18 cellular contexts compared by ENCODE assay signal in the genomic region with DNA sequence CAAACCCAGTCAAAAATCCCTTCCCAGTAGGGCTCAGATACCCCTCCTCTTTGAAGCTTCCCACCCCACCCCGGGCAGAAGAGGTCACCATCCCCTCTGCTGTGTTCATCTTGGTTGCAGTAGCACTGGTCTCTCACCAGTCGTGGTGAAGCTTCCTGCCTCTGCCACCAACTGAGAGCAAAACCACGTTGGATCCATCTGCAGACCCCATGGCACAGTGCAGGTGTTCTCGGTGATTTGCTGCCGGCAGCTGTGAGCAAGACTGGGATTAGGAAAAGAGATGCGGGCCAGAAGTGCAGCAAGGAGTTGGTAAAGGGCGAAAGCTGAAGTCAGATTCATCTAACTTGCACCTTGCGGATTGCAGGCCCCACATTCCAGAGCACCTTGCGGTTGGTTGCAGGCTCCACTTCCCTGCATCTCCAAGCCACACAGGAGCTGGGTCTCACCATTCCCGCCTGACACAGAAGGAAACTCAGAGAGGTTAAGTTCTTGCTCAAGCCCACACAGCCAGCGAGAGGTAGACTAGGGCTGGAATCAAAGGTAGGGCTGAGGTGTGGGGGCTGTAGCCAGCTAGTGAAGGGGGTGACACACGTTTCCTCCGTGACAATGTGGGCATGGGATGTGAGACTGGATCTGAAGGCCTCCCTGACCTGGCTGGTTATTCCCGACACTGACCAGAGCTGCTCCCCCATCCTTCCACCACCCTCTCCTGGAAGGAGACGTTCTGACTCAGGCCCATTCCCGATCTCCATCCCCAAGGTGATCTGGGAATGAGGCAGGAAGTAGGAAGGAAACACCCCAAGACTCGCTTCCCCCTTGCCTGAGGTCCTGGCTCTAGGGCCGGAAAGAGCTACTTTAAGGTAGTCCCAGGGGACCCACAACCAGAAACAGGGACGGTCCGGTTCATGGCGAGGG. TPM values are rescaled to one million over a fixed set of nuclear protein-coding genes. Genes with fewer than 3 reads are reported as not detected.
DNase-seq lines count a peak whose midpoint lies in the region; ATAC-seq, FAIRE-seq and TF ChIP-seq lines count a peak whose summit lies in the region.
"Had no signal": no experiment of that assay in that cellular context is flagged by ENCODE, and none has a peak within 500 bp of the region (broad histone marks: within the 10 kb centered on the region; RNA-seq: fewer than 3 reads in every experiment).

No MANE protein-coding gene starts in this region.

- no peaks in the 10 kb centered on the region for H3K36me3 Mint-ChIP-seq in chondrocyte (ENCODE audit: low read depth)

- no peak overlapping the region for H3K4me3 ChIP-seq in HEK293 (ENCODE audit: low read depth, low read length)
- H3K4me3 ChIP-seq in HepG2 (replicated peaks in 1 of 3; ENCODE audit: insufficient read depth in 1 of 3, low read depth in 2 of 3, low read length in 3 of 3) = no peak overlapping the region
- H3K4me3 ChIP-seq in stomach = peak overlapping the region in 1 of 4 donors; percentile 11

- H3K9me3 Mint-ChIP-seq in chondrocyte (ENCODE audit: low read depth) = no peaks in the 10 kb centered on the region

- H3K27ac Mint-ChIP-seq in chondrocyte (ENCODE audit: unreplicated experiment) = no peak overlapping the region

- H3K79me2 ChIP-seq in HepG2 (ENCODE audit: insufficient read depth, low read length) = no peaks in the 10 kb centered on the region

- in situ Hi-C loops in HepG2 (cut with HindIII; ENCODE audit: extremely low pct_ligation_motif_present, low pct_unique_long_range_greater_than_20kb) = loop anchor here (10.0 kb wide), 1 partner anchor 51 kb away; no protein-coding TSS in a partner anchor

- intact Hi-C loops in HepG2 (cut with micrococcal nuclease; ENCODE audit: unreplicated experiment) = no loop called here
- intact Hi-C loops in stomach (cut with DNase I; ENCODE audit: low total_unique reads) = no loop called here

- no peak for TF ChIP-seq CTCF in HEK293 (tag by site-specific recombination; IDR thresholded peaks at IDR 0.05)
- TF ChIP-seq CTCF in chondrocyte (IDR thresholded peaks at IDR 0.05) = no peak
- TF ChIP-seq CTCF in HepG2 (CRISPR knock-in tag; IDR thresholded peaks at IDR 0.05) = no peak
- no peak for TF ChIP-seq CTCF in stomach (IDR thresholded peaks at IDR 0.05)

- TF ChIP-seq POLR2A in HepG2 (IDR thresholded peaks at IDR 0.05; ENCODE audit: insufficient read depth in 1 of 2, low read depth in 2 of 2, low read length in 2 of 2) = no peak
- TF ChIP-seq POLR2A in stomach (IDR thresholded peaks at IDR 0.05) = no peak

- ATAC-seq in HepG2 (no peak), HG02759 (IDR thresholded peaks at IDR 0.05; ENCODE audit: unreplicated experiment) (no peak), HG03139 (IDR thresholded peaks at IDR 0.05; ENCODE audit: unreplicated experiment) (no peak), HG02852 (IDR thresholded peaks at IDR 0.05; ENCODE audit: unreplicated experiment) (no peak)

- CTCF ChIA-PET in HEK293 (lab: Yijun Ruan, JAX) = interaction anchor here (0.6 to 2.7 kb wide), 6 partner anchors 11 to 219 kb away, joined by 3 to 18 read pairs (median 3); a partner anchor contains a TSS
- CTCF ChIA-PET in HepG2 (lab: Yijun Ruan, JAX; ENCODE audit: low intra/inter-chr PET ratio, low total read pairs) = no interaction called here

- no peak overlapping the region for H3K4me2 ChIP-seq in HepG2 (ENCODE audit: low read depth, low read length)
- H3K4me2 ChIP-seq: KMS-11 had no signal

- H3K9me3 ChIP-seq in HEK293 (ENCODE audit: control insufficient read depth, insufficient read depth, low read depth, low read length) (no peaks in the 10 kb centered on the region), HepG2 (ENCODE audit: low read length) (no peaks in the 10 kb centered on the region), stomach (no peaks in the 10 kb centered on the region)

- no peak overlapping the region for H3K9ac ChIP-seq in HepG2 (ENCODE audit: insufficient read depth, low read depth, low read length)
- H3K9ac ChIP-seq: KMS-11 had no signal

- FAIRE-seq in HepG2 (lab: Jason Lieb, UNC) = no peak
- FAIRE-seq: GM12891 had no signal

- DNase-seq in chondrocyte (ENCODE audit: low spot score) = peak; percentile 44
- no peak for DNase-seq in HepG2 (ENCODE audit: low spot score)
- DNase-seq in stomach = no peak
- DNase-seq in activated naive CD4-positive, alpha-beta T cell treated with anti-CD3 and anti-CD28 coated beads, Interleukin-2, amount 50 U/mL, for 16 hours = no peak
- DNase-seq: activated CD4-positive, alpha-beta T cell treated with anti-CD3 and anti-CD28 coated beads for 1 hour; NCI-H1436 treated with DMSO at 0.1 percent for 48 hours; NCI-H526; stimulated activated CD8-positive, alpha-beta memory T cell treated with anti-CD3 and anti-CD28 coated beads, Interleukin-4, amount 100 ng/mL, for 48 hours had no signal

- H3K4me1 ChIP-seq in HEK293 (ENCODE audit: control insufficient read depth, insufficient read depth, low read length) = no peaks in the 10 kb centered on the region
- H3K4me1 ChIP-seq in HepG2 (ENCODE audit: insufficient read depth, low read length) = peaks cover 10% of the 10 kb centered on the region
- peaks cover 0 to 5% (median under 1%) of the 10 kb centered on the region in 4 donors for H3K4me1 ChIP-seq in stomach

- H3K4me1 Mint-ChIP-seq in chondrocyte (ENCODE audit: low read depth) = peaks cover 15% of the 10 kb centered on the region

- no peaks in the 10 kb centered on the region for H3K36me3 ChIP-seq in HEK293 (ENCODE audit: control insufficient read depth in 2 of 2, insufficient read depth in 1 of 2, low read length in 2 of 2)
- H3K36me3 ChIP-seq in HepG2 (replicated peaks in 1 of 2; ENCODE audit: control insufficient read depth in 1 of 2, insufficient read depth in 2 of 2, low read length in 2 of 2) = no peaks in the 10 kb centered on the region
- no peaks in the 10 kb centered on the region for H3K36me3 ChIP-seq in stomach

- no peak for TF ChIP-seq RAD21 in HepG2 (CRISPR knock-in tag; IDR thresholded peaks at IDR 0.05)

- H3K27me3 Mint-ChIP-seq in chondrocyte (ENCODE audit: low read depth) = peaks cover 3% of the 10 kb centered on the region

- H3K4me3 Mint-ChIP-seq in chondrocyte (ENCODE audit: unreplicated experiment) = no peak overlapping the region

- no peak for TF ChIP-seq EP300 in HepG2 (IDR thresholded peaks at IDR 0.05; ENCODE audit: low read depth in 2 of 2, low read length in 2 of 2)
- no peak for TF ChIP-seq EP300 in HepG2 (CRISPR knock-in tag; IDR thresholded peaks at IDR 0.05; ENCODE audit: borderline replicate concordance)
- peak; percentile 44 for TF ChIP-seq EP300 in stomach (IDR thresholded peaks at IDR 0.05)

- H4K20me1 ChIP-seq in HepG2 (ENCODE audit: insufficient read depth, low read length) = no peaks in the 10 kb centered on the region

- POLR2A ChIA-PET in HEK293 (lab: Yijun Ruan, JAX) (interaction anchor here (0.7 kb wide), 1 partner anchor 76 kb away, joined by 4 read pairs; no protein-coding TSS in a partner anchor), HepG2 (lab: Yijun Ruan, JAX) (interaction anchor here (0.6 kb wide), 1 partner anchor 79 kb away, joined by 3 read pairs; no protein-coding TSS in a partner anchor)

- 26% methylated on average over 19 of the region's 21 CpGs for WGBS in HepG2 (ENCODE audit: low lambda C conversion rate)
- WGBS in stomach, 5 donors = 59 to 74% (median 67%) methylated on average over 18 to 21 of the region's 21 CpGs

- H2AFZ ChIP-seq in HepG2 (ENCODE audit: low read length) = no peak overlapping the region

- no TSS peak for BruUV-seq in HepG2 (replicated peaks; lab: Mats Ljungman, UMichigan)

- no peak overlapping the region for H3K27ac ChIP-seq in HEK293 (ENCODE audit: extremely low read depth, low read depth, low read length)
- H3K27ac ChIP-seq in HepG2 (ENCODE audit: extremely low read length, insufficient read depth, low read length) = no peak overlapping the region
- peak overlapping the region in 4 of 5 donors; percentile 41 to 61 (median 52) for H3K27ac ChIP-seq in stomach
- H3K27ac ChIP-seq: KMS-11 had no signal

- H3K27me3 ChIP-seq in HepG2 (ENCODE audit: control insufficient read depth in 1 of 2, insufficient read depth in 2 of 2, low read length in 2 of 2) (peaks cover 10 to 51% of the 10 kb centered on the region in 2 experiments; a peak in 3 of 5 replicates), stomach (peaks cover 0 to 64% (median 25%) of the 10 kb centered on the region in 3 donors)

RNA-seq across cellular contexts. Expression of a gene that starts 3.3 kb away (rescaled TPM):
- total RNA-seq in chondrocyte (0.22 to 0.27 TPM (median 0.23 TPM) in 3 replicates), HepG2 (2016; rRNA removed; fragmentation: Illumina TruSeq; extraction: Trizol) (not detected in 2 replicates), stomach (10 to 100 TPM in 1 of 5 donors, 1 to 10 TPM in 1, not detected in 3; 1.3 to 15.6 TPM)
- total RNA-seq in HepG2 (2016; cell fraction: cytosol; rRNA removed; fragmentation: Illumina TruSeq; extraction: Trizol; ENCODE audit: low read depth) = not detected in 2 replicates
- total RNA-seq in HepG2 (2016; cell fraction: insoluble cytoplasmic fraction; rRNA removed; fragmentation: Illumina TruSeq; extraction: Trizol) = not detected in 2 replicates
- total RNA-seq in HepG2 (2016; cell fraction: membrane; rRNA removed; fragmentation: Illumina TruSeq; extraction: Trizol) = not detected in 2 replicates
- not detected in 2 replicates for total RNA-seq in HepG2 (2016; cell fraction: nucleus; rRNA removed; fragmentation: Illumina TruSeq; extraction: Trizol)
- polyA plus RNA-seq in HepG2 (2011; rRNA removed) (not detected in 2 replicates), stomach (1 to 10 TPM in 2 of 3 donors, under 1 TPM in 1; 1.00 to 2.7 (median 1.4) TPM)
- not detected in 2 replicates for polyA plus RNA-seq in HepG2 (2011; cell fraction: cytosol; rRNA removed)
- polyA plus RNA-seq in HepG2 (2011; cell fraction: nucleus; rRNA removed) = not detected in 2 replicates
- polyA plus RNA-seq in HepG2 (2012) = not detected in 2 replicates
- not detected in 2 replicates for polyA plus RNA-seq in HepG2 (2016; cell fraction: cytosol; fragmentation: Illumina TruSeq; extraction: Trizol; ENCODE audit: low read depth)
- not detected in 2 replicates for polyA plus RNA-seq in HepG2 (2016; cell fraction: insoluble cytoplasmic fraction; fragmentation: Illumina TruSeq; extraction: Trizol; ENCODE audit: low read depth)
- polyA plus RNA-seq in HepG2 (2016; cell fraction: membrane; fragmentation: Illumina TruSeq; extraction: Trizol; ENCODE audit: low read depth) = not detected in 2 replicates
- not detected in 2 replicates for polyA plus RNA-seq in HepG2 (2016; cell fraction: nucleus; fragmentation: Illumina TruSeq; extraction: Trizol; ENCODE audit: insufficient read depth, low read depth)
- polyA minus RNA-seq in HepG2 (2011; rRNA and poly(A)+ RNA removed; ENCODE audit: low replicate concordance) = 0.07 TPM in 1 of 2 replicates, not detected in the other
- polyA minus RNA-seq in HepG2 (2011; cell fraction: cytosol; rRNA and poly(A)+ RNA removed) = not detected in 2 replicates
- 0.13 and 0.25 TPM in 2 replicates for polyA minus RNA-seq in HepG2 (2011; cell fraction: nucleus; rRNA and poly(A)+ RNA removed)
- total RNA-seq: fibroblast of lung; T-helper 1 cell treated with Interleukin-12 subunit alpha and Interleukin-12 subunit beta and Interleukin-4 antibody, amounts not matched to agents 30 ng/mL and 1 ng/mL, for 36 hours had no signal
- polyA plus RNA-seq: fibroblast of lung had no signal

RNA-seq across cellular contexts. Expression of a gene that starts 13.1 kb away (rescaled TPM):
- total RNA-seq in chondrocyte (not detected in 3 replicates), HepG2 (2016; rRNA removed; fragmentation: Illumina TruSeq; extraction: Trizol) (not detected in 2 replicates), stomach (not detected)
- total RNA-seq in HepG2 (2016; cell fraction: cytosol; rRNA removed; fragmentation: Illumina TruSeq; extraction: Trizol; ENCODE audit: low read depth) = not detected in 2 replicates
- total RNA-seq in HepG2 (2016; cell fraction: insoluble cytoplasmic fraction; rRNA removed; fragmentation: Illumina TruSeq; extraction: Trizol) = not detected in 2 replicates
- total RNA-seq in HepG2 (2016; cell fraction: membrane; rRNA removed; fragmentation: Illumina TruSeq; extraction: Trizol) = not detected in 2 replicates
- total RNA-seq in HepG2 (2016; cell fraction: nucleus; rRNA removed; fragmentation: Illumina TruSeq; extraction: Trizol) = not detected in 2 replicates
- polyA plus RNA-seq in HepG2 (2011; rRNA removed) (not detected in 2 replicates), stomach (not detected)
- not detected in 2 replicates for polyA plus RNA-seq in HepG2 (2011; cell fraction: cytosol; rRNA removed)
- polyA plus RNA-seq in HepG2 (2011; cell fraction: nucleus; rRNA removed) = not detected in 2 replicates
- not detected in 2 replicates for polyA plus RNA-seq in HepG2 (2012)
- not detected in 2 replicates for polyA plus RNA-seq in HepG2 (2016; cell fraction: cytosol; fragmentation: Illumina TruSeq; extraction: Trizol; ENCODE audit: low read depth)
- not detected in 2 replicates for polyA plus RNA-seq in HepG2 (2016; cell fraction: insoluble cytoplasmic fraction; fragmentation: Illumina TruSeq; extraction: Trizol; ENCODE audit: low read depth)
- not detected in 2 replicates for polyA plus RNA-seq in HepG2 (2016; cell fraction: membrane; fragmentation: Illumina TruSeq; extraction: Trizol; ENCODE audit: low read depth)
- polyA plus RNA-seq in HepG2 (2016; cell fraction: nucleus; fragmentation: Illumina TruSeq; extraction: Trizol; ENCODE audit: insufficient read depth, low read depth) = not detected in 2 replicates
- not detected in 2 replicates for polyA minus RNA-seq in HepG2 (2011; rRNA and poly(A)+ RNA removed; ENCODE audit: low replicate concordance)
- polyA minus RNA-seq in HepG2 (2011; cell fraction: cytosol; rRNA and poly(A)+ RNA removed) = not detected in 2 replicates
- not detected in 2 replicates for polyA minus RNA-seq in HepG2 (2011; cell fraction: nucleus; rRNA and poly(A)+ RNA removed)
- total RNA-seq: Daoy; fibroblast of lung; pulmonary artery endothelial cell; T-helper 1 cell treated with Interleukin-12 subunit alpha and Interleukin-12 subunit beta and Interleukin-4 antibody, amounts not matched to agents 30 ng/mL and 1 ng/mL, for 36 hours had no signal
- polyA plus RNA-seq: fibroblast of lung had no signal

RNA-seq across cellular contexts. Expression of a gene that starts 14.1 kb away (rescaled TPM):
- total RNA-seq in chondrocyte (19.6 to 27.0 TPM (median 22.4 TPM) in 3 replicates), HepG2 (2016; rRNA removed; fragmentation: Illumina TruSeq; extraction: Trizol) (55.8 and 59.3 TPM in 2 replicates), stomach (10 to 100 TPM in 4 of 5 donors, not detected in 1; 10.6 to 74.1 (median 39.3) TPM)
- total RNA-seq in HepG2 (2016; cell fraction: cytosol; rRNA removed; fragmentation: Illumina TruSeq; extraction: Trizol; ENCODE audit: low read depth) = 52.2 and 57.2 TPM in 2 replicates
- 56.8 and 58.5 TPM in 2 replicates for total RNA-seq in HepG2 (2016; cell fraction: insoluble cytoplasmic fraction; rRNA removed; fragmentation: Illumina TruSeq; extraction: Trizol)
- 56.1 and 57.7 TPM in 2 replicates for total RNA-seq in HepG2 (2016; cell fraction: membrane; rRNA removed; fragmentation: Illumina TruSeq; extraction: Trizol)
- total RNA-seq in HepG2 (2016; cell fraction: nucleus; rRNA removed; fragmentation: Illumina TruSeq; extraction: Trizol) = 17.8 and 21.4 TPM in 2 replicates
- polyA plus RNA-seq in HepG2 (2011; rRNA removed) (37.3 and 43.0 TPM in 2 replicates), stomach (100 to 1,000 TPM; 101 to 138 (median 133) TPM)
- polyA plus RNA-seq in HepG2 (2011; cell fraction: cytosol; rRNA removed) = 48.9 and 77.5 TPM in 2 replicates
- 42.4 and 44.7 TPM in 2 replicates for polyA plus RNA-seq in HepG2 (2011; cell fraction: nucleus; rRNA removed)
- polyA plus RNA-seq in HepG2 (2012) = 23.3 and 41.2 TPM in 2 replicates
- 60.3 and 61.5 TPM in 2 replicates for polyA plus RNA-seq in HepG2 (2016; cell fraction: cytosol; fragmentation: Illumina TruSeq; extraction: Trizol; ENCODE audit: low read depth)
- polyA plus RNA-seq in HepG2 (2016; cell fraction: insoluble cytoplasmic fraction; fragmentation: Illumina TruSeq; extraction: Trizol; ENCODE audit: low read depth) = 63.8 and 68.9 TPM in 2 replicates
- 57.3 and 58.6 TPM in 2 replicates for polyA plus RNA-seq in HepG2 (2016; cell fraction: membrane; fragmentation: Illumina TruSeq; extraction: Trizol; ENCODE audit: low read depth)
- 41.8 and 47.8 TPM in 2 replicates for polyA plus RNA-seq in HepG2 (2016; cell fraction: nucleus; fragmentation: Illumina TruSeq; extraction: Trizol; ENCODE audit: insufficient read depth, low read depth)
- 17.7 and 18.6 TPM in 2 replicates for polyA minus RNA-seq in HepG2 (2011; rRNA and poly(A)+ RNA removed; ENCODE audit: low replicate concordance)
- 12.2 and 17.8 TPM in 2 replicates for polyA minus RNA-seq in HepG2 (2011; cell fraction: cytosol; rRNA and poly(A)+ RNA removed)
- 8.8 and 10.2 TPM in 2 replicates for polyA minus RNA-seq in HepG2 (2011; cell fraction: nucleus; rRNA and poly(A)+ RNA removed)

RNA-seq across cellular contexts. Expression of a gene that starts 16.0 kb away (rescaled TPM):
- total RNA-seq in chondrocyte = not detected in 3 replicates
- not detected in 2 replicates for total RNA-seq in HepG2 (2016; rRNA removed; fragmentation: Illumina TruSeq; extraction: Trizol)
- not detected in 2 replicates for total RNA-seq in HepG2 (2016; cell fraction: cytosol; rRNA removed; fragmentation: Illumina TruSeq; extraction: Trizol; ENCODE audit: low read depth)
- not detected in 2 replicates for total RNA-seq in HepG2 (2016; cell fraction: insoluble cytoplasmic fraction; rRNA removed; fragmentation: Illumina TruSeq; extraction: Trizol)
- not detected in 2 replicates for total RNA-seq in HepG2 (2016; cell fraction: membrane; rRNA removed; fragmentation: Illumina TruSeq; extraction: Trizol)
- total RNA-seq in HepG2 (2016; cell fraction: nucleus; rRNA removed; fragmentation: Illumina TruSeq; extraction: Trizol) = not detected in 2 replicates
- polyA plus RNA-seq in HepG2 (2011; rRNA removed) = not detected in 2 replicates
- polyA plus RNA-seq in HepG2 (2011; cell fraction: cytosol; rRNA removed) = not detected in 2 replicates
- not detected in 2 replicates for polyA plus RNA-seq in HepG2 (2011; cell fraction: nucleus; rRNA removed)
- polyA plus RNA-seq in HepG2 (2012) = 0.47 and 0.69 TPM in 2 replicates
- not detected in 2 replicates for polyA plus RNA-seq in HepG2 (2016; cell fraction: cytosol; fragmentation: Illumina TruSeq; extraction: Trizol; ENCODE audit: low read depth)
- not detected in 2 replicates for polyA plus RNA-seq in HepG2 (2016; cell fraction: insoluble cytoplasmic fraction; fragmentation: Illumina TruSeq; extraction: Trizol; ENCODE audit: low read depth)
- polyA plus RNA-seq in HepG2 (2016; cell fraction: membrane; fragmentation: Illumina TruSeq; extraction: Trizol; ENCODE audit: low read depth) = not detected in 2 replicates
- not detected in 2 replicates for polyA plus RNA-seq in HepG2 (2016; cell fraction: nucleus; fragmentation: Illumina TruSeq; extraction: Trizol; ENCODE audit: insufficient read depth, low read depth)
- not detected in 2 replicates for polyA minus RNA-seq in HepG2 (2011; rRNA and poly(A)+ RNA removed; ENCODE audit: low replicate concordance)
- not detected in 2 replicates for polyA minus RNA-seq in HepG2 (2011; cell fraction: cytosol; rRNA and poly(A)+ RNA removed)
- polyA minus RNA-seq in HepG2 (2011; cell fraction: nucleus; rRNA and poly(A)+ RNA removed) = not detected in 2 replicates
- not detected for total RNA-seq in stomach
- under 1 TPM in 2 of 3 donors, not detected in 1; 0.30 to 0.76 TPM for polyA plus RNA-seq in stomach
- total RNA-seq: Daoy; fibroblast of lung; pulmonary artery endothelial cell; T-helper 1 cell treated with Interleukin-12 subunit alpha and Interleukin-12 subunit beta and Interleukin-4 antibody, amounts not matched to agents 30 ng/mL and 1 ng/mL, for 36 hours had no signal
- polyA plus RNA-seq: fibroblast of lung had no signal

RNA-seq across cellular contexts. Expression of a gene that starts 21.7 kb away (rescaled TPM):
- total RNA-seq in chondrocyte (0.18 to 0.80 TPM (median 0.58 TPM) in 3 replicates), HepG2 (2016; rRNA removed; fragmentation: Illumina TruSeq; extraction: Trizol) (1.5 and 3.4 TPM in 2 replicates), stomach (10 to 100 TPM; 13.6 to 70.3 (median 27.7) TPM)
- total RNA-seq in HepG2 (2016; cell fraction: cytosol; rRNA removed; fragmentation: Illumina TruSeq; extraction: Trizol; ENCODE audit: low read depth) = 0.71 and 1.3 TPM in 2 replicates
- 1.8 and 3.1 TPM in 2 replicates for total RNA-seq in HepG2 (2016; cell fraction: insoluble cytoplasmic fraction; rRNA removed; fragmentation: Illumina TruSeq; extraction: Trizol)
- total RNA-seq in HepG2 (2016; cell fraction: membrane; rRNA removed; fragmentation: Illumina TruSeq; extraction: Trizol) = 1.1 TPM in 2 replicates
- total RNA-seq in HepG2 (2016; cell fraction: nucleus; rRNA removed; fragmentation: Illumina TruSeq; extraction: Trizol) = 3.7 and 5.8 TPM in 2 replicates
- polyA plus RNA-seq in HepG2 (2011; rRNA removed) (8.9 and 9.7 TPM in 2 replicates), stomach (10 to 100 TPM; 10.4 to 23.0 (median 13.3) TPM)
- 2.4 and 2.7 TPM in 2 replicates for polyA plus RNA-seq in HepG2 (2011; cell fraction: cytosol; rRNA removed)
- polyA plus RNA-seq in HepG2 (2011; cell fraction: nucleus; rRNA removed) = 64.0 and 70.5 TPM in 2 replicates
- 6.1 and 6.7 TPM in 2 replicates for polyA plus RNA-seq in HepG2 (2012)
- 0.33 and 0.35 TPM in 2 replicates for polyA plus RNA-seq in HepG2 (2016; cell fraction: cytosol; fragmentation: Illumina TruSeq; extraction: Trizol; ENCODE audit: low read depth)
- polyA plus RNA-seq in HepG2 (2016; cell fraction: insoluble cytoplasmic fraction; fragmentation: Illumina TruSeq; extraction: Trizol; ENCODE audit: low read depth) = 1.9 and 2.0 TPM in 2 replicates
- 0.60 and 0.72 TPM in 2 replicates for polyA plus RNA-seq in HepG2 (2016; cell fraction: membrane; fragmentation: Illumina TruSeq; extraction: Trizol; ENCODE audit: low read depth)
- 15.4 and 19.4 TPM in 2 replicates for polyA plus RNA-seq in HepG2 (2016; cell fraction: nucleus; fragmentation: Illumina TruSeq; extraction: Trizol; ENCODE audit: insufficient read depth, low read depth)
- polyA minus RNA-seq in HepG2 (2011; rRNA and poly(A)+ RNA removed; ENCODE audit: low replicate concordance) = 9.4 and 12.9 TPM in 2 replicates
- 2.0 and 4.8 TPM in 2 replicates for polyA minus RNA-seq in HepG2 (2011; cell fraction: cytosol; rRNA and poly(A)+ RNA removed)
- 16.1 and 21.8 TPM in 2 replicates for polyA minus RNA-seq in HepG2 (2011; cell fraction: nucleus; rRNA and poly(A)+ RNA removed)
- total RNA-seq: fibroblast of lung, pulmonary artery endothelial cell had no signal
- polyA plus RNA-seq: fibroblast of lung had no signal

Comparison
In these comparisons a context has a peak if more than half of its experiments do, and no peak if none do; other contexts are left out.
1. H3K27ac ChIP-seq: peak in stomach (4 of 5); none in HEK293 (single experiment) and HepG2 (single experiment).